ENCODE assay signal across 19 cellular contexts in genomic region chr18:24341361-24341760, GRCh38. TPM values are rescaled to one million over a fixed set of nuclear protein-coding genes. Genes with fewer than 3 reads are reported as not detected.
A peak's percentile ranks its signal among the peaks of the same experiment; 100 is the strongest.
DNase-seq lines count a peak whose midpoint lies in the region; ATAC-seq, FAIRE-seq and TF ChIP-seq lines count a peak whose summit lies in the region.
"Had no signal": no experiment of that assay in that cellular context is flagged by ENCODE, and none has a peak within 500 bp of the region (broad histone marks: within the 10 kb centered on the region; RNA-seq: fewer than 3 reads in every experiment).

No MANE protein-coding gene starts in this region.

- TF ChIP-seq RAD21 in IMR-90 (IDR thresholded peaks at IDR 0.05; ENCODE audit: low read length), result no peak

- dilution Hi-C loops in IMR-90 (cut with HindIII; ENCODE audit: low sequenced_read_pairs, unreplicated experiment), result no loop called here

- H4K8ac ChIP-seq in IMR-90 (ENCODE audit: low read depth in 2 of 2, low read length in 2 of 2), result peak overlapping the region in 1 of 2 experiments; percentile 23; a peak in 1 of 4 replicates

- TF ChIP-seq CTCF in D721Med (IDR thresholded peaks at IDR 0.05; ENCODE audit: insufficient read depth, missing control alignments) (no peak), IMR-90 (conservative IDR thresholded peaks at IDR 0.05; ENCODE audit: low read depth, low read length) (no peak), choroid plexus epithelial cell (conservative IDR thresholded peaks at IDR 0.05; ENCODE audit: low read depth, low read length) (no peak)

- no peak overlapping the region for H2AK5ac ChIP-seq in IMR-90 (ENCODE audit: low read depth, low read length)

- H3K4me2 ChIP-seq in IMR-90 (ENCODE audit: low read depth, low read length), result no peak overlapping the region

- H2AFZ ChIP-seq in IMR-90 (replicated peaks; ENCODE audit: low read length, poor library complexity), result no peak overlapping the region

- POLR2A ChIA-PET in IMR-90 (lab: Charles Lee; ENCODE audit: unreplicated experiment), result no interaction called here

- peak overlapping the region; percentile 63; the same call in 1 of the 2 replicates for H3K27ac ChIP-seq in IMR-90 (ENCODE audit: insufficient read depth, low read length)
- H3K27ac ChIP-seq: C4-2B, HL-60 had no signal

- in situ Hi-C loops in IMR-90 (cut with MboI; ENCODE audit: low sequenced_read_pairs), result no loop called here

- no peaks in the 10 kb centered on the region for H3K9me3 ChIP-seq in IMR-90 (ENCODE audit: control insufficient read depth, insufficient read depth, low read length)
- H3K9me3 ChIP-seq: Caco-2 had no signal

- H3K9me1 ChIP-seq in IMR-90 (ENCODE audit: insufficient read depth, low read length), result peaks cover 6% of the 10 kb centered on the region

- no peak overlapping the region for H3K14ac ChIP-seq in IMR-90 (replicated peaks; ENCODE audit: low read depth, low read length)

- CTCF ChIA-PET in IMR-90 (lab: Yijun Ruan, JAX), result no interaction called here

- H2BK120ac ChIP-seq in IMR-90 (ENCODE audit: low read depth, low read length), result peak overlapping the region; percentile 79

- no peak overlapping the region for H4K5ac ChIP-seq in IMR-90 (ENCODE audit: low read depth, low read length)

- H3K18ac ChIP-seq in IMR-90 (ENCODE audit: low read depth, low read length), result no peak overlapping the region

- no peak overlapping the region; the same call in 1 of the 2 replicates for H2BK20ac ChIP-seq in IMR-90 (ENCODE audit: low read depth, low read length)

- peak; percentile 79 for FAIRE-seq in D721Med (lab: Jason Lieb, UNC)
- FAIRE-seq: GM12891, GM19239, H1, K562 had no signal

- no peaks in the 10 kb centered on the region for H3K27me3 ChIP-seq in IMR-90 (ENCODE audit: control insufficient read depth, insufficient read depth, low read length)

- peaks cover 2% of the 10 kb centered on the region for H3K4me1 ChIP-seq in IMR-90 (ENCODE audit: control insufficient read depth, insufficient read depth, low read length)
- H3K4me1 ChIP-seq: Caco-2 had no signal

- peak; percentile 73 for ATAC-seq in IMR-90 (ENCODE audit: low read depth)
- ATAC-seq in HG02970 (IDR thresholded peaks at IDR 0.05; ENCODE audit: low FRiP score, unreplicated experiment), result no peak
- ATAC-seq: K562 had no signal

- H3K4ac ChIP-seq in IMR-90 (ENCODE audit: low read depth, low read length), result no peak overlapping the region; the same call in 1 of the 2 replicates

- no peak for TF ChIP-seq POLR2A in IMR-90 (IDR thresholded peaks at IDR 0.05; ENCODE audit: low read depth, low read length)

- intact Hi-C loops in IMR-90 (cut with micrococcal nuclease), result no loop called here

- DNase-seq in D721Med (ENCODE audit: insufficient read length, low spot score), result no peak
- peak; percentile 71 for DNase-seq in IMR-90
- peak; percentile 28 for DNase-seq in choroid plexus epithelial cell (ENCODE audit: low read depth)
- DNase-seq in renal cortical epithelial cell (ENCODE audit: low read depth), result peak; percentile 3
- DNase-seq in NCI-H774 (lab: John Stamatoyannopoulos, UW), result no peak
- no peak for DNase-seq in NCI-H748 treated with DMSO at 0.1 percent for 48 hours (lab: John Stamatoyannopoulos, UW)
- DNase-seq: AML-193; Caco-2; CD4-positive, alpha-beta T cell; DMS153; DMS79; H9 had no signal

- no peaks in the 10 kb centered on the region for H4K20me1 ChIP-seq in IMR-90 (ENCODE audit: insufficient read depth, low read length)

- no TSS peak for BruUV-seq in IMR-90 (replicated peaks; lab: Mats Ljungman, UMichigan)

- no peak overlapping the region for H4K91ac ChIP-seq in IMR-90 (ENCODE audit: insufficient read depth, low read depth, low read length)

- no peak overlapping the region for H3K23ac ChIP-seq in IMR-90 (ENCODE audit: low read depth, low read length)

- H2AK9ac ChIP-seq in IMR-90 (replicated peaks; ENCODE audit: low read depth, low read length, poor library complexity), result no peak overlapping the region

- H2BK5ac ChIP-seq in IMR-90 (ENCODE audit: low read depth, low read length, poor library complexity, severe bottlenecking), result peak overlapping the region; percentile 98

- no peak overlapping the region for H3K56ac ChIP-seq in IMR-90 (ENCODE audit: extremely low read depth, insufficient read depth, low read length)

- 0 out of 3 replicates have a peak overlapping the region, but pooled peaks have one; percentile 36 for H2BK15ac ChIP-seq in IMR-90 (ENCODE audit: low read depth, low read length)

- H3K36me3 ChIP-seq in IMR-90 (ENCODE audit: control insufficient read depth, insufficient read depth, low read length), result no peaks in the 10 kb centered on the region

- peaks cover 0 to 4% of the 10 kb centered on the region in 2 experiments; a peak in 1 of 4 replicates for H3K79me1 ChIP-seq in IMR-90 (ENCODE audit: low read depth in 1 of 2, low read length in 2 of 2)

- H3K4me3 ChIP-seq in IMR-90 (ENCODE audit: insufficient read depth, low read depth, low read length) (no peak overlapping the region), choroid plexus epithelial cell (ENCODE audit: low read depth, low read length) (no peak overlapping the region)
- H3K4me3 ChIP-seq: K562 had no signal

- no peak overlapping the region for H3K9ac ChIP-seq in IMR-90 (ENCODE audit: low read depth, low read length)

TF ChIP-seq in IMR-90, 13 proteins besides CTCF, POLR2A, EP300 and RAD21:
- TF ChIP-seq RCOR1 (IDR thresholded peaks at IDR 0.05; ENCODE audit: insufficient replicate concordance, low read length), result no peak
- no peak for TF ChIP-seq RFX5 (IDR thresholded peaks at IDR 0.05; ENCODE audit: low read depth, low read length)
- TF ChIP-seq, protein P1, sequence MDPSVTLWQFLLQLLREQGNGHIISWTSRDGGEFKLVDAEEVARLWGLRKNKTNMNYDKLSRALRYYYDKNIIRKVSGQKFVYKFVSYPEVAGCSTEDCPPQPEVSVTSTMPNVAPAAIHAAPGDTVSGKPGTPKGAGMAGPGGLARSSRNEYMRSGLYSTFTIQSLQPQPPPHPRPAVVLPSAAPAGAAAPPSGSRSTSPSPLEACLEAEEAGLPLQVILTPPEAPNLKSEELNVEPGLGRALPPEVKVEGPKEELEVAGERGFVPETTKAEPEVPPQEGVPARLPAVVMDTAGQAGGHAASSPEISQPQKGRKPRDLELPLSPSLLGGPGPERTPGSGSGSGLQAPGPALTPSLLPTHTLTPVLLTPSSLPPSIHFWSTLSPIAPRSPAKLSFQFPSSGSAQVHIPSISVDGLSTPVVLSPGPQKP (IDR thresholded peaks at IDR 0.05; ENCODE audit: borderline replicate concordance, low read depth, low read length), result no peak
- no peak for TF ChIP-seq SMC3 (IDR thresholded peaks at IDR 0.05; ENCODE audit: low read depth, low read length)
- no peak for TF ChIP-seq MAFK (IDR thresholded peaks at IDR 0.05; ENCODE audit: low read depth, low read length)
- TF ChIP-seq BHLHE40 (IDR thresholded peaks at IDR 0.05; ENCODE audit: low read depth, low read length), result no peak
- TF ChIP-seq NFE2L2 (IDR thresholded peaks at IDR 0.05; ENCODE audit: low read depth, low read length), result no peak
- no peak for TF ChIP-seq CHD1 (IDR thresholded peaks at IDR 0.05; ENCODE audit: low read depth, low read length)
- no peak for TF ChIP-seq FOS (IDR thresholded peaks at IDR 0.05; ENCODE audit: low read depth, low read length)

RNA-seq across cellular contexts. Expression of gene OSBPL1A, which starts 56.3 kb away (rescaled TPM):
- total RNA-seq in IMR-90 (2012; rRNA removed), result 50.3 and 70.4 TPM in 2 replicates
- polyA plus RNA-seq in IMR-90 (2012; rRNA removed), result 26.9 and 29.4 TPM in 2 replicates
- 7.3 and 13.5 TPM in 2 replicates for polyA plus RNA-seq in IMR-90 (2012; cell fraction: cytosol; rRNA removed)
- 3.2 and 21.3 TPM in 2 replicates for polyA plus RNA-seq in IMR-90 (2012; cell fraction: nucleus; rRNA removed; ENCODE audit: low replicate concordance)
- total RNA-seq in renal cortical epithelial cell, result 21.2 and 35.1 TPM in 2 replicates

Comparison
In these comparisons a context has a peak if more than half of its experiments do, and no peak if none do; other contexts are left out.
1. DNase-seq: peak in IMR-90 (single experiment), choroid plexus epithelial cell (single experiment) and renal cortical epithelial cell (single experiment); none in D721Med (single experiment), NCI-H774 (single experiment) and NCI-H748 treated with DMSO at 0.1 percent for 48 hours (single experiment).